ENCODE assay signal across 21 cellular contexts in genomic region chr7:116062666-116063065, GRCh38. TPM values are rescaled to one million over a fixed set of nuclear protein-coding genes. Genes with fewer than 3 reads are reported as not detected.
DNase-seq lines count a peak whose midpoint lies in the region; ATAC-seq and TF ChIP-seq lines count a peak whose summit lies in the region.
"Had no signal": no experiment of that assay in that cellular context is flagged by ENCODE, and none has a peak within 500 bp of the region (broad histone marks: within the 10 kb centered on the region; RNA-seq: fewer than 3 reads in every experiment).

No MANE protein-coding gene starts in this region.

- intact Hi-C loops in IMR-90 (cut with micrococcal nuclease) = no loop called here

- no peak overlapping the region for H2AFZ ChIP-seq in IMR-90 (replicated peaks; ENCODE audit: low read length, poor library complexity)
- H2AFZ ChIP-seq: GM23338 had no signal

- H2AK5ac ChIP-seq in IMR-90 (ENCODE audit: low read depth, low read length) = no peak overlapping the region

- no peak overlapping the region for H3K14ac ChIP-seq in IMR-90 (replicated peaks; ENCODE audit: low read depth, low read length)

- in situ Hi-C loops in IMR-90 (cut with MboI; ENCODE audit: low sequenced_read_pairs) = no loop called here

- dilution Hi-C loops in IMR-90 (cut with HindIII; ENCODE audit: low sequenced_read_pairs, unreplicated experiment) = no loop called here

- no peaks in the 10 kb centered on the region for H4K20me1 ChIP-seq in IMR-90 (ENCODE audit: insufficient read depth, low read length)

- H3K56ac ChIP-seq in IMR-90 (ENCODE audit: extremely low read depth, insufficient read depth, low read length) = no peak overlapping the region

- POLR2A ChIA-PET in IMR-90 (lab: Charles Lee; ENCODE audit: unreplicated experiment) = no interaction called here

- ATAC-seq in IMR-90 (ENCODE audit: low read depth) = peak; percentile 93
- no peak for ATAC-seq in GM18909 (IDR thresholded peaks at IDR 0.05; ENCODE audit: poor library complexity, unreplicated experiment)
- no peak for ATAC-seq in GM18505 (IDR thresholded peaks at IDR 0.05; ENCODE audit: unreplicated experiment)
- ATAC-seq: A549, GM12878, GM23338, HCT116 had no signal

- TF ChIP-seq POLR2A in IMR-90 (IDR thresholded peaks at IDR 0.05; ENCODE audit: low read depth, low read length) (no peak), GM18505 (IDR thresholded peaks at IDR 0.05; ENCODE audit: borderline replicate concordance, extremely low read depth, insufficient read depth, insufficient read length) (no peak)

- H4K5ac ChIP-seq in IMR-90 (ENCODE audit: low read depth, low read length) = no peak overlapping the region

- H3K4me1 ChIP-seq in IMR-90 (ENCODE audit: control insufficient read depth, insufficient read depth, low read length) = 0 out of 2 replicates have a peak, but pooled peaks cover 2% of the 10 kb centered on the region
- H3K4me1 ChIP-seq: A549 had no signal

- no peaks in the 10 kb centered on the region for H3K9me1 ChIP-seq in IMR-90 (ENCODE audit: insufficient read depth, low read length)

- no peak overlapping the region for H3K9ac ChIP-seq in IMR-90 (ENCODE audit: low read depth, low read length)

- H2BK20ac ChIP-seq in IMR-90 (ENCODE audit: low read depth, low read length) = no peak overlapping the region

- H3K18ac ChIP-seq in IMR-90 (ENCODE audit: low read depth, low read length) = peak overlapping the region; percentile 74; the same call in 1 of the 2 replicates

- TF ChIP-seq RAD21 in IMR-90 (IDR thresholded peaks at IDR 0.05; ENCODE audit: low read length) = no peak

- no peaks in the 10 kb centered on the region for H3K36me3 ChIP-seq in IMR-90 (ENCODE audit: control insufficient read depth, insufficient read depth, low read length)

- no peak overlapping the region for H2BK120ac ChIP-seq in IMR-90 (ENCODE audit: low read depth, low read length)

- no peak overlapping the region for H2AK9ac ChIP-seq in IMR-90 (replicated peaks; ENCODE audit: low read depth, low read length, poor library complexity)

- no TSS peak for BruUV-seq in IMR-90 (replicated peaks; lab: Mats Ljungman, UMichigan)

- H3K23ac ChIP-seq in IMR-90 (ENCODE audit: low read depth, low read length) = no peak overlapping the region

- peak overlapping the region; percentile 54 for H2BK5ac ChIP-seq in IMR-90 (ENCODE audit: low read depth, low read length, poor library complexity, severe bottlenecking)

- H3K4me3 ChIP-seq in IMR-90 (ENCODE audit: insufficient read depth, low read depth, low read length) (no peak overlapping the region), fibroblast of villous mesenchyme (ENCODE audit: low read depth, low read length) (no peak overlapping the region)
- H3K4me3 ChIP-seq: A549, GM12878, GM23338 had no signal

- no peaks in the 10 kb centered on the region for H3K79me1 ChIP-seq in IMR-90 (ENCODE audit: low read depth in 1 of 2, low read length in 2 of 2)

- peak; percentile 6 for DNase-seq in EH (ENCODE audit: low read depth)
- peak; percentile 67 for DNase-seq in IMR-90
- DNase-seq in fibroblast of villous mesenchyme (ENCODE audit: low read depth) = peak; percentile 13
- no peak for DNase-seq in stimulated activated CD4-positive, alpha-beta T cell treated with anti-CD3 and anti-CD28 coated beads, Interleukin-15, amount 100 ng/mL, for 24 hours
- DNase-seq: 8988T; ACHN; C1 segment of cervical spinal cord; Calu3; CD4-positive, alpha-beta memory T cell; COR-L47; DMS53; DMS79 treated with DMSO at 0.1 percent for 48 hours; GDM1; H9 had no signal

- no peaks in the 10 kb centered on the region for H3K27me3 ChIP-seq in IMR-90 (ENCODE audit: control insufficient read depth, insufficient read depth, low read length)

- CTCF ChIA-PET in IMR-90 (lab: Yijun Ruan, JAX) = no interaction called here

- H3K9me3 ChIP-seq in IMR-90 (ENCODE audit: control insufficient read depth, insufficient read depth, low read length) = no peaks in the 10 kb centered on the region
- H3K9me3 ChIP-seq: A549 had no signal

- H2BK15ac ChIP-seq in IMR-90 (ENCODE audit: low read depth, low read length) = 0 out of 3 replicates have a peak overlapping the region, but pooled peaks have one; percentile 50

- no peak overlapping the region for H3K27ac ChIP-seq in IMR-90 (ENCODE audit: insufficient read depth, low read length)
- H3K27ac ChIP-seq: A549 had no signal

- H4K91ac ChIP-seq in IMR-90 (ENCODE audit: insufficient read depth, low read depth, low read length) = no peak overlapping the region

- WGBS in IMR-90 (ENCODE audit: extremely low coverage in 2 of 2, insufficient read length in 1 of 2), 2 experiments = no CpG with 5 or more reads among the region's 2 CpGs

- no peak overlapping the region for H4K8ac ChIP-seq in IMR-90 (ENCODE audit: low read depth in 2 of 2, low read length in 2 of 2)

- no peak overlapping the region for H3K4ac ChIP-seq in IMR-90 (ENCODE audit: low read depth, low read length)

- peak; percentile 21; the same call in 1 of the 2 replicates for TF ChIP-seq CTCF in IMR-90 (conservative IDR thresholded peaks at IDR 0.05; ENCODE audit: low read depth, low read length)
- TF ChIP-seq CTCF in fibroblast of villous mesenchyme (IDR thresholded peaks at IDR 0.05; ENCODE audit: insufficient read depth, low read depth, low read length) = no peak

- H3K4me2 ChIP-seq in IMR-90 (ENCODE audit: low read depth, low read length) = no peak overlapping the region
- H3K4me2 ChIP-seq: A549, GM23338 had no signal

TF ChIP-seq in IMR-90, 13 proteins besides CTCF, POLR2A, EP300 and RAD21:
- TF ChIP-seq RCOR1 (IDR thresholded peaks at IDR 0.05; ENCODE audit: insufficient replicate concordance, low read length) (no peak), NFE2L2 (IDR thresholded peaks at IDR 0.05; ENCODE audit: low read depth, low read length) (no peak), CHD1 (IDR thresholded peaks at IDR 0.05; ENCODE audit: low read depth, low read length) (no peak), CEBPB (IDR thresholded peaks at IDR 0.05; ENCODE audit: low read depth, low read length) (no peak)

RNA-seq across cellular contexts. Expression of gene TFEC, which starts 32.1 kb away (rescaled TPM):
- total RNA-seq in IMR-90 (2012; rRNA removed) (under 0.01 and 0.28 TPM in 2 replicates), fibroblast of villous mesenchyme (not detected in 2 replicates)
- polyA plus RNA-seq in IMR-90 (2012; rRNA removed) = 0.02 TPM in 1 of 2 replicates, not detected in the other
- polyA plus RNA-seq in IMR-90 (2012; cell fraction: cytosol; rRNA removed) = not detected in 2 replicates
- 0.23 TPM in 1 of 2 replicates, not detected in the other for polyA plus RNA-seq in IMR-90 (2012; cell fraction: nucleus; rRNA removed; ENCODE audit: low replicate concordance)
- total RNA-seq: Calu3, GM23338, H9 had no signal
- polyA plus RNA-seq: BJ, GM23338 had no signal
